In genomic region chr10:103350175-103350521, GRCh38 we compare ENCODE assay signal across 8 cellular contexts. TPM values are rescaled to one million over a fixed set of nuclear protein-coding genes. Genes with fewer than 3 reads are reported as not detected.
DNase-seq lines count a peak whose midpoint lies in the region; ATAC-seq, FAIRE-seq and TF ChIP-seq lines count a peak whose summit lies in the region.

No MANE protein-coding gene starts in this region.

- H3K9ac ChIP-seq in K562 (ENCODE audit: insufficient read depth in 1 of 2, low read depth in 2 of 2, low read length in 2 of 2) (peak overlapping the region; percentile 82 to 98), mesenchymal stem cell (ENCODE audit: low read length) (peak overlapping the region; percentile 91)

- H3K27ac ChIP-seq in heart left ventricle = peak overlapping the region in 10 of 12 donors; percentile 62 to 87 (median 78)
- H3K27ac ChIP-seq in K562 (ENCODE audit: extremely low read depth, low read depth, low read length) = peak overlapping the region; percentile 87
- H3K27ac ChIP-seq in mesenchymal stem cell (ENCODE audit: low read length, poor library complexity, severe bottlenecking) = no peak overlapping the region
- peak overlapping the region; percentile 81 for H3K27ac ChIP-seq in vagina

- H2AFZ ChIP-seq in K562 (ENCODE audit: low read depth, low read length) = peak overlapping the region; percentile 94
- no peak overlapping the region for H2AFZ ChIP-seq in mesenchymal stem cell (ENCODE audit: low read depth, low read length)

- H3K36me3 ChIP-seq in heart left ventricle (peaks cover 0 to 39% (median 34%) of the 10 kb centered on the region in 9 donors), K562 (ENCODE audit: control insufficient read depth, insufficient read depth, low read length) (peaks cover 32% of the 10 kb centered on the region; the same call in 1 of the 3 replicates), mesenchymal stem cell (ENCODE audit: control insufficient read depth in 1 of 2, insufficient read depth in 2 of 2, low read depth in 1 of 2, low read length in 2 of 2) (peaks cover 7 to 30% of the 10 kb centered on the region in 2 experiments), vagina (peaks cover 0 to 21% of the 10 kb centered on the region in 2 donors)

- no peaks in the 10 kb centered on the region for H4K20me1 ChIP-seq in K562 (replicated peaks; ENCODE audit: control insufficient read depth, insufficient read depth, low read length)

- TF ChIP-seq RAD21 in K562 (CRISPR knock-in tag; conservative IDR thresholded peaks at IDR 0.05 in 1 of 2, IDR thresholded peaks at IDR 0.05 in 1 of 2) = no peak

- peaks cover 4% of the 10 kb centered on the region for H3K79me1 ChIP-seq in mesenchymal stem cell (replicated peaks; ENCODE audit: low read length, poor library complexity, severe bottlenecking)

- no peak overlapping the region for H2AK5ac ChIP-seq in mesenchymal stem cell (ENCODE audit: low read length, severe bottlenecking)

- H3K9me3 ChIP-seq in heart left ventricle (no peaks in the 10 kb centered on the region), K562 (replicated peaks; ENCODE audit: control insufficient read depth, insufficient read depth, low read depth, low read length) (no peaks in the 10 kb centered on the region), mesenchymal stem cell (ENCODE audit: control insufficient read depth, low read length) (no peaks in the 10 kb centered on the region), vagina (no peaks in the 10 kb centered on the region)

- no peak for DNase-seq in heart left ventricle
- DNase-seq in left cardiac atrium = no peak
- no peak for DNase-seq in K562 (ENCODE audit: extremely low read depth in 1 of 4, low spot score in 3 of 4)
- DNase-seq in mesenchymal stem cell = no peak
- DNase-seq in vagina (ENCODE audit: extremely low spot score in 2 of 2) = no peak
- no peak for DNase-seq in effector CD4-positive, alpha-beta T cell
- DNase-seq in C1 segment of cervical spinal cord (lab: John Stamatoyannopoulos, UW) = no peak

- POLR2A ChIA-PET in K562 (lab: Yijun Ruan, JAX) = no interaction called here

- H2BK120ac ChIP-seq in mesenchymal stem cell (ENCODE audit: low read depth, low read length) = peak overlapping the region; percentile 79

- ATAC-seq in heart left ventricle (no peak), left cardiac atrium (no peak), K562 (peak; percentile 11; the same call in 2 of the 3 replicates), HG03135 (IDR thresholded peaks at IDR 0.05; ENCODE audit: unreplicated experiment) (no peak)

- FAIRE-seq in K562 (lab: Jason Lieb, UNC) = no peak

- no peak overlapping the region for H2BK12ac ChIP-seq in mesenchymal stem cell (ENCODE audit: low read length in 2 of 2)

- H3K4me2 ChIP-seq in K562 (ENCODE audit: insufficient read depth, low read length) (peak overlapping the region; percentile 73), mesenchymal stem cell (ENCODE audit: low read length, poor library complexity, severe bottlenecking) (peak overlapping the region; percentile 80)

- H3K18ac ChIP-seq in mesenchymal stem cell (ENCODE audit: low read depth in 1 of 2, low read length in 2 of 2) = peak overlapping the region; percentile 62 to 68

- peaks cover 30% of the 10 kb centered on the region for H3K79me2 ChIP-seq in K562 (ENCODE audit: control insufficient read depth, insufficient read depth, low read length)

- CTCF ChIA-PET in K562 (lab: Yijun Ruan, JAX; ENCODE audit: low intra/inter-chr PET ratio) = interaction anchor here (0.6 kb wide), 1 partner anchor 133 kb away, joined by 6 read pairs; no protein-coding TSS in a partner anchor

- no peak overlapping the region for H3K4ac ChIP-seq in mesenchymal stem cell (ENCODE audit: low read depth in 1 of 2, low read length in 2 of 2)

- TF ChIP-seq POLR2A in heart left ventricle (IDR thresholded peaks at IDR 0.05) = no peak
- TF ChIP-seq POLR2A in K562 (conservative IDR thresholded peaks at IDR 0.05) = no peak
- TF ChIP-seq POLR2A in vagina (IDR thresholded peaks at IDR 0.05) = no peak

- H2BK15ac ChIP-seq in mesenchymal stem cell (ENCODE audit: low read depth, poor library complexity, severe bottlenecking) = no peak overlapping the region

- peak overlapping the region; percentile 84 for H4K8ac ChIP-seq in mesenchymal stem cell (ENCODE audit: low read length)

- WGBS in heart left ventricle, 4 donors = 58 to 60% (median 59%) methylated on average over 16 of the region's 16 CpGs
- 0% methylated on average over 13 of the region's 16 CpGs for WGBS in K562 (ENCODE audit: insufficient coverage, low coverage, missing lambda C conversion rate)
- WGBS in mesenchymal stem cell = 57% methylated on average over 14 of the region's 16 CpGs

- H4K91ac ChIP-seq in mesenchymal stem cell (ENCODE audit: low read length) = no peak overlapping the region

- no TSS peak for BruUV-seq in K562 (replicated peaks; lab: Mats Ljungman, UMichigan)

- no peaks in the 10 kb centered on the region for H3K9me1 ChIP-seq in K562 (ENCODE audit: control insufficient read depth, insufficient read depth, low read length)

- intact Hi-C loops in heart left ventricle (cut with DNase I) = no loop called here
- intact Hi-C loops in left cardiac atrium (cut with DNase I) = no loop called here
- intact Hi-C loops in K562 (cut with micrococcal nuclease) = loop anchor here (5.0 kb wide), 1 partner anchor 47 kb away; the partner anchor contains the start of genes ATP5MK and PDCD11
- intact Hi-C loops in vagina (cut with DNase I) = no loop called here

- H3K27me3 ChIP-seq in heart left ventricle (no peaks in the 10 kb centered on the region), K562 (ENCODE audit: control insufficient read depth in 2 of 2, insufficient read depth in 2 of 2, low read length in 2 of 2) (no peaks in the 10 kb centered on the region), mesenchymal stem cell (ENCODE audit: control insufficient read depth in 1 of 2, insufficient read depth in 1 of 2, low read length in 2 of 2) (no peaks in the 10 kb centered on the region), vagina (no peaks in the 10 kb centered on the region)

- no peak overlapping the region for H3K23ac ChIP-seq in mesenchymal stem cell (ENCODE audit: low read length in 2 of 2)

- TF ChIP-seq CTCF in heart left ventricle (IDR thresholded peaks at IDR 0.05) (no peak), K562 (IDR thresholded peaks at IDR 0.05 in 2 of 3, conservative IDR thresholded peaks at IDR 0.05 in 1 of 3; ENCODE audit: insufficient read depth in 2 of 3, low read depth in 1 of 3, low read length in 3 of 3) (no peak), vagina (IDR thresholded peaks at IDR 0.05) (no peak)

- no peak for TF ChIP-seq EP300 in K562 (IDR thresholded peaks at IDR 0.05; ENCODE audit: low read length)

- no peak overlapping the region for H3K14ac ChIP-seq in mesenchymal stem cell (ENCODE audit: low read length in 2 of 2)

- no peak overlapping the region for H2BK5ac ChIP-seq in mesenchymal stem cell (ENCODE audit: low read depth, low read length, poor library complexity, severe bottlenecking)

- in situ Hi-C loops in K562 (cut with MboI) = no loop called here

- H3K4me1 ChIP-seq in heart left ventricle = peaks cover 0 to 14% (median 6%) of the 10 kb centered on the region in 12 donors
- peaks cover 0 to 21% of the 10 kb centered on the region in 2 experiments; a peak in 3 of 5 replicates for H3K4me1 ChIP-seq in K562 (replicated peaks in 1 of 2; ENCODE audit: control insufficient read depth in 2 of 2, insufficient read depth in 2 of 2, low read length in 2 of 2)
- peaks cover 7% of the 10 kb centered on the region for H3K4me1 ChIP-seq in mesenchymal stem cell (ENCODE audit: control insufficient read depth, insufficient read depth, low read depth, low read length)
- peaks cover 13% of the 10 kb centered on the region for H3K4me1 ChIP-seq in vagina

- peak overlapping the region; percentile 54 to 91 (median 78) for H3K4me3 ChIP-seq in heart left ventricle
- peak overlapping the region; percentile 75 for H3K4me3 ChIP-seq in K562
- H3K4me3 ChIP-seq in mesenchymal stem cell (ENCODE audit: insufficient read depth in 1 of 2, low read depth in 1 of 2, low read length in 2 of 2) = peak overlapping the region; percentile 81 to 86
- H3K4me3 ChIP-seq in vagina = peak overlapping the region; percentile 75 to 90

RNA-seq across cellular contexts. Expression of gene PCGF6, which starts 0.8 kb away (rescaled TPM):
- total RNA-seq in heart left ventricle (1 to 10 TPM; 5.3 to 8.1 (median 6.6) TPM), left cardiac atrium (1 to 10 TPM; 5.7 to 7.9 TPM), K562 (2014; rRNA removed) (21.4 and 21.5 TPM in 2 replicates), K562 (2014; rRNA removed; fragmentation: Illumina TruSeq; extraction: Trizol) (24.6 and 29.7 TPM in 2 replicates), K562 (2015; rRNA removed; fragmentation: Illumina TruSeq; extraction: Trizol) (17.9 and 18.5 TPM in 2 replicates), K562 (2021) (18.1 and 23.5 TPM in 2 replicates), vagina (8.3 TPM)
- polyA plus RNA-seq in heart left ventricle (1 to 10 TPM; 5.8 to 8.5 TPM), K562 (2011; rRNA removed) (14.6 and 23.2 TPM in 2 replicates), K562 (2014; fragmentation: Illumina TruSeq; extraction: Trizol) (14.6 and 15.3 TPM in 2 replicates), K562 (2014; fragmentation: Nextera tagmentation; extraction: Ambion mirVana) (10 to 100 TPM in 1 of 2 experiments, 1 to 10 TPM in 1; 8.4 to 10.2 TPM), K562 (2014; rRNA removed) (17.9 and 20.6 TPM in 2 replicates)
- total RNA-seq in K562 (2011; cell fraction: chromatin; rRNA removed; ENCODE audit: low replicate concordance) = 22.5 and 32.0 TPM in 2 replicates
- 18.9 and 22.3 TPM in 2 replicates for total RNA-seq in K562 (2011; cell fraction: nucleolus; rRNA removed)
- 21.0 and 22.2 TPM in 2 replicates for total RNA-seq in K562 (2011; cell fraction: nucleoplasm; rRNA removed)
- 4.7 and 6.4 TPM in 2 replicates for polyA plus RNA-seq in K562 (2011; cell fraction: cytosol; rRNA removed)
- 4.5 and 5.6 TPM in 2 replicates for polyA plus RNA-seq in K562 (2011; cell fraction: nucleus; rRNA removed)
- polyA plus RNA-seq in K562 (2012) = 13.7 and 16.3 TPM in 2 replicates
- 16.7 and 17.5 TPM in 2 replicates for polyA minus RNA-seq in K562 (2011; rRNA and poly(A)+ RNA removed)
- 6.4 and 8.8 TPM in 2 replicates for polyA minus RNA-seq in K562 (2011; cell fraction: cytosol; rRNA and poly(A)+ RNA removed)
- polyA minus RNA-seq in K562 (2011; cell fraction: nucleus; rRNA and poly(A)+ RNA removed) = 6.2 and 10.7 TPM in 2 replicates
- polyA plus RNA-seq in mesenchymal stem cell (2013, experiment 1 of 2) = 5.9 TPM
- polyA plus RNA-seq in mesenchymal stem cell (2013, experiment 2 of 2) = 6.4 TPM

RNA-seq across cellular contexts. Expression of gene TAF5, which starts 17.6 kb away (rescaled TPM):
- total RNA-seq in heart left ventricle = 1 to 10 TPM; 1.1 to 3.3 (median 2.1) TPM
- polyA plus RNA-seq in heart left ventricle = 1 to 10 TPM; 1.2 to 2.1 TPM
- total RNA-seq in left cardiac atrium = 1 to 10 TPM; 1.5 to 2.9 TPM
- 3.6 and 8.5 TPM in 2 replicates for total RNA-seq in K562 (2011; cell fraction: chromatin; rRNA removed; ENCODE audit: low replicate concordance)
- total RNA-seq in K562 (2011; cell fraction: nucleolus; rRNA removed) = 3.5 and 3.7 TPM in 2 replicates
- total RNA-seq in K562 (2011; cell fraction: nucleoplasm; rRNA removed) = 3.6 and 4.4 TPM in 2 replicates
- total RNA-seq in K562 (2014; rRNA removed) = 8.0 and 12.0 TPM in 2 replicates
- total RNA-seq in K562 (2014; rRNA removed; fragmentation: Illumina TruSeq; extraction: Trizol) = 11.6 and 12.5 TPM in 2 replicates
- total RNA-seq in K562 (2015; rRNA removed; fragmentation: Illumina TruSeq; extraction: Trizol) = 11.2 and 11.9 TPM in 2 replicates
- total RNA-seq in K562 (2021) = 9.3 TPM in 2 replicates
- polyA plus RNA-seq in K562 (2011; rRNA removed) = 8.9 and 11.9 TPM in 2 replicates
- polyA plus RNA-seq in K562 (2011; cell fraction: cytosol; rRNA removed) = 4.3 and 5.8 TPM in 2 replicates
- polyA plus RNA-seq in K562 (2011; cell fraction: nucleus; rRNA removed) = 3.5 and 5.0 TPM in 2 replicates
- 4.3 and 6.6 TPM in 2 replicates for polyA plus RNA-seq in K562 (2012)
- 7.9 and 9.9 TPM in 2 replicates for polyA plus RNA-seq in K562 (2014; fragmentation: Illumina TruSeq; extraction: Trizol)
- 1 to 10 TPM; 4.2 to 5.5 TPM for polyA plus RNA-seq in K562 (2014; fragmentation: Nextera tagmentation; extraction: Ambion mirVana)
- 6.5 and 8.2 TPM in 2 replicates for polyA plus RNA-seq in K562 (2014; rRNA removed)
- 13.5 and 15.1 TPM in 2 replicates for polyA minus RNA-seq in K562 (2011; rRNA and poly(A)+ RNA removed)
- polyA minus RNA-seq in K562 (2011; cell fraction: cytosol; rRNA and poly(A)+ RNA removed) = 5.6 and 6.3 TPM in 2 replicates
- polyA minus RNA-seq in K562 (2011; cell fraction: nucleus; rRNA and poly(A)+ RNA removed) = 2.7 and 4.7 TPM in 2 replicates
- 1.9 TPM for polyA plus RNA-seq in mesenchymal stem cell (2013, experiment 1 of 2)
- polyA plus RNA-seq in mesenchymal stem cell (2013, experiment 2 of 2) = 2.2 TPM
- total RNA-seq in vagina = 4.4 TPM

RNA-seq across cellular contexts. Expression of gene ATP5MK, which starts 46.1 kb away (rescaled TPM):
- 1,000 to 10,000 TPM in 6 of 9 donors, 100 to 1,000 TPM in 3; 747 to 1,376 (median 1,173) TPM for total RNA-seq in heart left ventricle
- 1,000 to 10,000 TPM; 1,301 to 5,274 TPM for polyA plus RNA-seq in heart left ventricle
- 100 to 1,000 TPM; 870 to 985 TPM for total RNA-seq in left cardiac atrium
- total RNA-seq in K562 (2011; cell fraction: chromatin; rRNA removed; ENCODE audit: low replicate concordance) = 16.2 and 22.9 TPM in 2 replicates
- total RNA-seq in K562 (2011; cell fraction: nucleolus; rRNA removed) = 27.9 and 39.9 TPM in 2 replicates
- 41.8 and 43.8 TPM in 2 replicates for total RNA-seq in K562 (2011; cell fraction: nucleoplasm; rRNA removed)
- 182 and 185 TPM in 2 replicates for total RNA-seq in K562 (2014; rRNA removed)
- total RNA-seq in K562 (2014; rRNA removed; fragmentation: Illumina TruSeq; extraction: Trizol) = 741 and 857 TPM in 2 replicates
- 634 and 717 TPM in 2 replicates for total RNA-seq in K562 (2015; rRNA removed; fragmentation: Illumina TruSeq; extraction: Trizol)
- total RNA-seq in K562 (2021) = 497 and 564 TPM in 2 replicates
- 564 and 776 TPM in 2 replicates for polyA plus RNA-seq in K562 (2011; rRNA removed)
- 227 and 423 TPM in 2 replicates for polyA plus RNA-seq in K562 (2011; cell fraction: cytosol; rRNA removed)
- polyA plus RNA-seq in K562 (2011; cell fraction: nucleus; rRNA removed) = 93.9 and 163 TPM in 2 replicates
- 379 and 888 TPM in 2 replicates for polyA plus RNA-seq in K562 (2012)
- 906 and 923 TPM in 2 replicates for polyA plus RNA-seq in K562 (2014; fragmentation: Illumina TruSeq; extraction: Trizol)
- 1,000 to 10,000 TPM; 1,599 to 1,810 TPM for polyA plus RNA-seq in K562 (2014; fragmentation: Nextera tagmentation; extraction: Ambion mirVana)
- 553 and 576 TPM in 2 replicates for polyA plus RNA-seq in K562 (2014; rRNA removed)
- 84.3 and 84.5 TPM in 2 replicates for polyA minus RNA-seq in K562 (2011; rRNA and poly(A)+ RNA removed)
- 15.6 and 24.4 TPM in 2 replicates for polyA minus RNA-seq in K562 (2011; cell fraction: cytosol; rRNA and poly(A)+ RNA removed)
- 11.3 and 16.1 TPM in 2 replicates for polyA minus RNA-seq in K562 (2011; cell fraction: nucleus; rRNA and poly(A)+ RNA removed)
- 1,004 TPM for polyA plus RNA-seq in mesenchymal stem cell (2013, experiment 1 of 2)
- polyA plus RNA-seq in mesenchymal stem cell (2013, experiment 2 of 2) = 995 TPM
- 180 TPM for total RNA-seq in vagina

RNA-seq across cellular contexts. Expression of gene PDCD11, which starts 46.3 kb away (rescaled TPM):
- 10 to 100 TPM in 6 of 9 donors, 1 to 10 TPM in 3; 8.8 to 15.8 (median 12.1) TPM for total RNA-seq in heart left ventricle
- 10 to 100 TPM in 1 of 2 donors, 1 to 10 TPM in 1; 8.0 to 17.2 TPM for polyA plus RNA-seq in heart left ventricle
- total RNA-seq in left cardiac atrium = 10 to 100 TPM; 11.9 to 17.8 TPM
- total RNA-seq in K562 (2011; cell fraction: chromatin; rRNA removed; ENCODE audit: low replicate concordance) = 243 and 353 TPM in 2 replicates
- total RNA-seq in K562 (2011; cell fraction: nucleolus; rRNA removed) = 172 and 186 TPM in 2 replicates
- total RNA-seq in K562 (2011; cell fraction: nucleoplasm; rRNA removed) = 173 and 175 TPM in 2 replicates
- 50.0 and 58.4 TPM in 2 replicates for total RNA-seq in K562 (2014; rRNA removed)
- total RNA-seq in K562 (2014; rRNA removed; fragmentation: Illumina TruSeq; extraction: Trizol) = 51.1 and 52.9 TPM in 2 replicates
- total RNA-seq in K562 (2015; rRNA removed; fragmentation: Illumina TruSeq; extraction: Trizol) = 55.0 and 57.8 TPM in 2 replicates
- total RNA-seq in K562 (2021) = 73.8 and 74.1 TPM in 2 replicates
- 29.4 and 31.5 TPM in 2 replicates for polyA plus RNA-seq in K562 (2011; rRNA removed)
- 17.6 and 19.8 TPM in 2 replicates for polyA plus RNA-seq in K562 (2011; cell fraction: cytosol; rRNA removed)
- 112 and 186 TPM in 2 replicates for polyA plus RNA-seq in K562 (2011; cell fraction: nucleus; rRNA removed)
- polyA plus RNA-seq in K562 (2012) = 27.8 and 41.2 TPM in 2 replicates
- polyA plus RNA-seq in K562 (2014; fragmentation: Illumina TruSeq; extraction: Trizol) = 49.5 and 57.4 TPM in 2 replicates
- 10 to 100 TPM; 14.8 to 18.8 TPM for polyA plus RNA-seq in K562 (2014; fragmentation: Nextera tagmentation; extraction: Ambion mirVana)
- 36.6 and 43.5 TPM in 2 replicates for polyA plus RNA-seq in K562 (2014; rRNA removed)
- polyA minus RNA-seq in K562 (2011; rRNA and poly(A)+ RNA removed) = 61.4 and 76.9 TPM in 2 replicates
- polyA minus RNA-seq in K562 (2011; cell fraction: cytosol; rRNA and poly(A)+ RNA removed) = 36.2 and 44.5 TPM in 2 replicates
- polyA minus RNA-seq in K562 (2011; cell fraction: nucleus; rRNA and poly(A)+ RNA removed) = 68.0 and 83.0 TPM in 2 replicates
- polyA plus RNA-seq in mesenchymal stem cell (2013, experiment 1 of 2) = 10.6 TPM
- polyA plus RNA-seq in mesenchymal stem cell (2013, experiment 2 of 2) = 10.0 TPM
- total RNA-seq in vagina = 22.8 TPM
